ENCODE assay signal across 8 cellular contexts in genomic region chr1:30782361-30783243, GRCh38. TPM values are rescaled to one million over a fixed set of nuclear protein-coding genes. Genes with fewer than 3 reads are reported as not detected.
A peak's percentile ranks its signal among the peaks of the same experiment; 100 is the strongest.
DNase-seq lines count a peak whose midpoint lies in the region; TF ChIP-seq lines count a peak whose summit lies in the region.

No MANE protein-coding gene starts in this region.

- peak; percentile 64 for TF ChIP-seq CTCF in colonic mucosa (IDR thresholded peaks at IDR 0.05)
- peak; percentile 73 for TF ChIP-seq CTCF in liver (IDR thresholded peaks at IDR 0.05; ENCODE audit: low read depth, low read length, missing input control)

- no peaks in the 10 kb centered on the region for H3K4me1 ChIP-seq in colonic mucosa
- H3K4me1 ChIP-seq in liver (ENCODE audit: control insufficient read depth in 4 of 4, insufficient read depth in 4 of 4, low read length in 3 of 4): peaks cover 5 to 16% (median 9%) of the 10 kb centered on the region in 4 donors

- DNase-seq in Caki2 (ENCODE audit: low read depth) (peak; percentile 29), HEK293T (ENCODE audit: extremely low spot score) (peak; percentile 95), NCI-H2227 treated with DMSO at 0.1 percent for 48 hours (lab: John Stamatoyannopoulos, UW) (peak; percentile 61), colonic mucosa (peak; percentile 75), A172 (ENCODE audit: low spot score) (no peak)
- DNase-seq in activated CD4-positive, alpha-beta T cell treated with anti-CD3 and anti-CD28 coated beads, Interleukin-2, amount 10 ng/mL, durations not matched to agents 24 days and 14 days: peak; percentile 91
- peak; percentile 43 for DNase-seq in stimulated activated CD8-positive, alpha-beta memory T cell treated with anti-CD3 and anti-CD28 coated beads, Interleukin-12 subunit alpha, Interleukin-12 subunit beta, amount 100 ng/mL, for 24 hours (ENCODE audit: extremely low read depth)

- CTCF ChIA-PET in HEK293T (lab: Yijun Ruan, JAX): interaction anchor here (0.7 to 6.9 kb wide), 20 partner anchors 8 to 820 kb away, joined by 3 to 116 read pairs (median 6); partner anchors contain the start of gene MATN1

- POLR2A ChIA-PET in HEK293T (lab: Yijun Ruan, JAX): interaction anchor here (1.1 to 1.5 kb wide), 5 partner anchors 18 to 137 kb away, joined by 4 to 10 read pairs (median 4); no protein-coding TSS in a partner anchor

- H3K27ac Mint-ChIP-seq in activated CD4-positive, alpha-beta T cell treated with anti-CD3 and anti-CD28 coated beads, Interleukin-2, amount 10 ng/mL, durations not matched to agents 24 days and 14 days: no peak overlapping the region

- H3K9me3 Mint-ChIP-seq in activated CD4-positive, alpha-beta T cell treated with anti-CD3 and anti-CD28 coated beads, Interleukin-2, amount 10 ng/mL, durations not matched to agents 24 days and 14 days: no peaks in the 10 kb centered on the region

- intact Hi-C loops in activated CD4-positive, alpha-beta T cell treated with anti-CD3 and anti-CD28 coated beads, Interleukin-2, amount 10 ng/mL, durations not matched to agents 24 days and 14 days (cut with micrococcal nuclease): loop anchor here (1.0 to 5.0 kb wide), 2 partner anchors 129 to 145 kb away; no protein-coding TSS in a partner anchor
- intact Hi-C loops in colonic mucosa (cut with DNase I): loop anchor here (5.0 kb wide), 1 partner anchor 130 kb away; no protein-coding TSS in a partner anchor

- in situ Hi-C loops in Caki2 (cut with HindIII; ENCODE audit: low pct_unique_long_range_greater_than_20kb, low sequenced_read_pairs): no loop called here

- H3K9me3 ChIP-seq in colonic mucosa: no peaks in the 10 kb centered on the region
- no peaks in the 10 kb centered on the region for H3K9me3 ChIP-seq in liver (ENCODE audit: control insufficient read depth in 4 of 4, low read length in 3 of 4)

- H3K27me3 ChIP-seq in colonic mucosa: no peaks in the 10 kb centered on the region
- H3K27me3 ChIP-seq in liver (ENCODE audit: control insufficient read depth in 4 of 4, insufficient read depth in 4 of 4, low read length in 3 of 4): no peaks in the 10 kb centered on the region

- H3K4me1 Mint-ChIP-seq in activated CD4-positive, alpha-beta T cell treated with anti-CD3 and anti-CD28 coated beads, Interleukin-2, amount 10 ng/mL, durations not matched to agents 24 days and 14 days: peaks cover 11% of the 10 kb centered on the region

- TF ChIP-seq RAD21 in liver (IDR thresholded peaks at IDR 0.05): peak; percentile 76 to 81

- no peak overlapping the region for H3K27ac ChIP-seq in colonic mucosa
- H3K27ac ChIP-seq in liver (ENCODE audit: low read depth in 1 of 2, low read length in 2 of 2): no peak overlapping the region

- H3K36me3 ChIP-seq in colonic mucosa: no peaks in the 10 kb centered on the region
- no peaks in the 10 kb centered on the region for H3K36me3 ChIP-seq in liver (ENCODE audit: control insufficient read depth in 4 of 4, insufficient read depth in 3 of 4, low read depth in 1 of 4, low read length in 3 of 4)

- peaks cover 6% of the 10 kb centered on the region for H3K27me3 Mint-ChIP-seq in activated CD4-positive, alpha-beta T cell treated with anti-CD3 and anti-CD28 coated beads, Interleukin-2, amount 10 ng/mL, durations not matched to agents 24 days and 14 days

- H3K9ac ChIP-seq in colonic mucosa (ENCODE audit: low read depth in 2 of 2, low read length in 2 of 2): peak overlapping the region; percentile 9 to 44
- no peak overlapping the region for H3K9ac ChIP-seq in liver (ENCODE audit: low read depth in 1 of 2, low read length in 2 of 2)

- 16% methylated on average over 24 of the region's 24 CpGs for WGBS in liver

- H3K4me3 ChIP-seq in colonic mucosa: no peak overlapping the region
- no peak overlapping the region for H3K4me3 ChIP-seq in liver (ENCODE audit: low read depth in 1 of 3, low read length in 3 of 3)

- H3K4me3 Mint-ChIP-seq in activated CD4-positive, alpha-beta T cell treated with anti-CD3 and anti-CD28 coated beads, Interleukin-2, amount 10 ng/mL, durations not matched to agents 24 days and 14 days: peak overlapping the region; percentile 27

- H3K36me3 Mint-ChIP-seq in activated CD4-positive, alpha-beta T cell treated with anti-CD3 and anti-CD28 coated beads, Interleukin-2, amount 10 ng/mL, durations not matched to agents 24 days and 14 days (ENCODE audit: low read depth): no peaks in the 10 kb centered on the region

TF ChIP-seq in HEK293T, 16 proteins besides CTCF, POLR2A, EP300 and RAD21:
- TF ChIP-seq L3MBTL2 (conservative IDR thresholded peaks at IDR 0.05) (peak; percentile 44; the same call in 1 of the 2 replicates), HDGF (IDR thresholded peaks at IDR 0.05; ENCODE audit: borderline replicate concordance) (peak; percentile 26; the same call in 1 of the 2 replicates), FOXK2 (IDR thresholded peaks at IDR 0.05) (no peak), NFRKB (IDR thresholded peaks at IDR 0.05) (no peak), TARDBP (IDR thresholded peaks at IDR 0.05) (no peak), LEF1 (IDR thresholded peaks at IDR 0.05; ENCODE audit: borderline replicate concordance) (peak; percentile 8; the same call in 1 of the 2 replicates)
- TF ChIP-seq, protein P1, sequence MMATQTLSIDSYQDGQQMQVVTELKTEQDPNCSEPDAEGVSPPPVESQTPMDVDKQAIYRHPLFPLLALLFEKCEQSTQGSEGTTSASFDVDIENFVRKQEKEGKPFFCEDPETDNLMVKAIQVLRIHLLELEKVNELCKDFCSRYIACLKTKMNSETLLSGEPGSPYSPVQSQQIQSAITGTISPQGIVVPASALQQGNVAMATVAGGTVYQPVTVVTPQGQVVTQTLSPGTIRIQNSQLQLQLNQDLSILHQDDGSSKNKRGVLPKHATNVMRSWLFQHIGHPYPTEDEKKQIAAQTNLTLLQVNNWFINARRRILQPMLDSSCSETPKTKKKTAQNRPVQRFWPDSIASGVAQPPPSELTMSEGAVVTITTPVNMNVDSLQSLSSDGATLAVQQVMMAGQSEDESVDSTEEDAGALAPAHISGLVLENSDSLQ (IDR thresholded peaks at IDR 0.05): peak; percentile 64
TF ChIP-seq in HEK293T: peak in this region for 4.

TF ChIP-seq in liver, 16 proteins besides CTCF, POLR2A, EP300 and RAD21:
- peak; percentile 56 to 90 for TF ChIP-seq HNF4A (conservative IDR thresholded peaks at IDR 0.05)
- TF ChIP-seq SP1 (IDR thresholded peaks at IDR 0.05): peak; percentile 69
- peak; percentile 72 for TF ChIP-seq HNF4G (IDR thresholded peaks at IDR 0.05)
- no peak for TF ChIP-seq FOXA2 (IDR thresholded peaks at IDR 0.05)
- no peak for TF ChIP-seq MAX (IDR thresholded peaks at IDR 0.05)
- peak in 1 of 2 donors; percentile 43 for TF ChIP-seq RXRA (IDR thresholded peaks at IDR 0.05)
- TF ChIP-seq YY1 (IDR thresholded peaks at IDR 0.05): peak; percentile 38
TF ChIP-seq in liver: peak in this region for 5.

RNA-seq across cellular contexts. Expression of gene LAPTM5, which starts 25.0 kb away (rescaled TPM):
- 0.14 and 0.17 TPM in 2 replicates for total RNA-seq in Caki2 (2014; rRNA removed; shearing (Covaris generic); ENCODE audit: low replicate concordance)
- 178 and 179 TPM in 2 replicates for total RNA-seq in activated CD4-positive, alpha-beta T cell treated with anti-CD3 and anti-CD28 coated beads, Interleukin-2, amount 10 ng/mL, durations not matched to agents 24 days and 14 days
- total RNA-seq in colonic mucosa (10 to 100 TPM; 15.8 to 41.0 TPM), liver (10 to 100 TPM; 22.3 to 33.8 TPM)
- 10 to 100 TPM; 18.0 to 46.2 TPM for polyA plus RNA-seq in liver
- total RNA-seq in A172 (2014; rRNA removed; shearing (Covaris generic)): 0.12 TPM in 1 of 2 replicates, not detected in the other

RNA-seq across cellular contexts. Expression of gene MATN1, which starts 59.2 kb away (rescaled TPM):
- not detected in 2 replicates for total RNA-seq in Caki2 (2014; rRNA removed; shearing (Covaris generic); ENCODE audit: low replicate concordance)
- total RNA-seq in activated CD4-positive, alpha-beta T cell treated with anti-CD3 and anti-CD28 coated beads, Interleukin-2, amount 10 ng/mL, durations not matched to agents 24 days and 14 days: 0.50 and 0.54 TPM in 2 replicates
- total RNA-seq in colonic mucosa (not detected), liver (under 1 TPM in 1 of 2 donors, not detected in 1; 0.19 TPM)
- polyA plus RNA-seq in liver: not detected
- total RNA-seq in A172 (2014; rRNA removed; shearing (Covaris generic)): not detected in 2 replicates

Comparison
In these comparisons a context has a peak if more than half of its experiments do, and no peak if none do; other contexts are left out.
1. H3K9ac ChIP-seq: peak in colonic mucosa (2 of 2); none in liver (0 of 2).
2. RNA of gene LAPTM5, which starts 25.0 kb away (total RNA-seq): 178 to 179 TPM in activated CD4-positive, alpha-beta T cell treated with anti-CD3 and anti-CD28 coated beads, Interleukin-2, amount 10 ng/mL, durations not matched to agents 24 days and 14 days, 15.8 to 41.0 TPM in colonic mucosa and 22.3 to 33.8 TPM in liver; 0.14 to 0.17 TPM in Caki2 and 0.12 TPM in A172; every median in the first group is over 10 times any median in the second.